In the genomic region with DNA sequence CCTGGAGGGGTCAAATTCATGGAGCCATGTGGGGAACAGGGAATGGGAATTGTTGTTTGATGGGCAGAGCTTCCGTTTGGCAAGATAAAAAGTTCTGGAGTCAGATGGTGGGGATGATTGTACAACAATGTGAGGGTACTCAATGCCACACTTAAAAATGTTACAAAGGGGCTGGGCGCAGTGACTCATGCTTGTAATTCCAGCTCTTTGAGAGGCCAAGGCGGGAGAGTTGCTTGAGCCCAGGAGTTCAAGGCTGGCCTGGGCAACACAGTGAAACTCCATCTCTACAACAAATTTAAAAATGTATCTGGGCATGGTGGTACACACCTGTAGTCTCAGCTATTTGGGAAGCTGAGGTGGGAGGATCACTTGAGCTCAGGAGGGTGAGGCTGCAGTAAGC, we compare ENCODE assay signal across 2 cellular contexts.
TF ChIP-seq lines count a peak whose summit lies in the region.

No MANE protein-coding gene starts in this region.

TF ChIP-seq in HepG2, 621 proteins besides CTCF, POLR2A, EP300 and RAD21 (continued from another document):
- TF ChIP-seq, protein P1, sequence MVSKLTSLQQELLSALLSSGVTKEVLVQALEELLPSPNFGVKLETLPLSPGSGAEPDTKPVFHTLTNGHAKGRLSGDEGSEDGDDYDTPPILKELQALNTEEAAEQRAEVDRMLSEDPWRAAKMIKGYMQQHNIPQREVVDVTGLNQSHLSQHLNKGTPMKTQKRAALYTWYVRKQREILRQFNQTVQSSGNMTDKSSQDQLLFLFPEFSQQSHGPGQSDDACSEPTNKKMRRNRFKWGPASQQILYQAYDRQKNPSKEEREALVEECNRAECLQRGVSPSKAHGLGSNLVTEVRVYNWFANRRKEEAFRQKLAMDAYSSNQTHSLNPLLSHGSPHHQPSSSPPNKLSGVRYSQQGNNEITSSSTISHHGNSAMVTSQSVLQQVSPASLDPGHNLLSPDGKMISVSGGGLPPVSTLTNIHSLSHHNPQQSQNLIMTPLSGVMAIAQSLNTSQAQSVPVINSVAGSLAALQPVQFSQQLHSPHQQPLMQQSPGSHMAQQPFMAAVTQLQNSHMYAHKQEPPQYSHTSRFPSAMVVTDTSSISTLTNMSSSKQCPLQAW (CRISPR knock-in tag; IDR thresholded peaks at IDR 0.05) = no peak
- TF ChIP-seq FOXM1 (CRISPR knock-in tag; IDR thresholded peaks at IDR 0.05) (no peak), ZNF136 (CRISPR knock-in tag; IDR thresholded peaks at IDR 0.05; ENCODE audit: low read depth) (no peak), NRL (CRISPR knock-in tag; IDR thresholded peaks at IDR 0.05; ENCODE audit: borderline replicate concordance) (no peak), CREB1 (IDR thresholded peaks at IDR 0.05) (no peak), CREB1 (CRISPR knock-in tag; IDR thresholded peaks at IDR 0.05) (no peak), ZFAT (CRISPR knock-in tag; conservative IDR thresholded peaks at IDR 0.05) (no peak), NBN (conservative IDR thresholded peaks at IDR 0.05) (no peak)
- TF ChIP-seq, protein P2, sequence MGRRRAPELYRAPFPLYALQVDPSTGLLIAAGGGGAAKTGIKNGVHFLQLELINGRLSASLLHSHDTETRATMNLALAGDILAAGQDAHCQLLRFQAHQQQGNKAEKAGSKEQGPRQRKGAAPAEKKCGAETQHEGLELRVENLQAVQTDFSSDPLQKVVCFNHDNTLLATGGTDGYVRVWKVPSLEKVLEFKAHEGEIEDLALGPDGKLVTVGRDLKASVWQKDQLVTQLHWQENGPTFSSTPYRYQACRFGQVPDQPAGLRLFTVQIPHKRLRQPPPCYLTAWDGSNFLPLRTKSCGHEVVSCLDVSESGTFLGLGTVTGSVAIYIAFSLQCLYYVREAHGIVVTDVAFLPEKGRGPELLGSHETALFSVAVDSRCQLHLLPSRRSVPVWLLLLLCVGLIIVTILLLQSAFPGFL (CRISPR knock-in tag; IDR thresholded peaks at IDR 0.05) = no peak
- TF ChIP-seq, protein P3, sequence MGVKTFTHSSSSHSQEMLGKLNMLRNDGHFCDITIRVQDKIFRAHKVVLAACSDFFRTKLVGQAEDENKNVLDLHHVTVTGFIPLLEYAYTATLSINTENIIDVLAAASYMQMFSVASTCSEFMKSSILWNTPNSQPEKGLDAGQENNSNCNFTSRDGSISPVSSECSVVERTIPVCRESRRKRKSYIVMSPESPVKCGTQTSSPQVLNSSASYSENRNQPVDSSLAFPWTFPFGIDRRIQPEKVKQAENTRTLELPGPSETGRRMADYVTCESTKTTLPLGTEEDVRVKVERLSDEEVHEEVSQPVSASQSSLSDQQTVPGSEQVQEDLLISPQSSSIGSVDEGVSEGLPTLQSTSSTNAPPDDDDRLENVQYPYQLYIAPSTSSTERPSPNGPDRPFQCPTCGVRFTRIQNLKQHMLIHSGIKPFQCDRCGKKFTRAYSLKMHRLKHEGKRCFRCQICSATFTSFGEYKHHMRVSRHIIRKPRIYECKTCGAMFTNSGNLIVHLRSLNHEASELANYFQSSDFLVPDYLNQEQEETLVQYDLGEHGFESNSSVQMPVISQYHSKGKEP (CRISPR knock-in tag; IDR thresholded peaks at IDR 0.05) = no peak
- TF ChIP-seq, protein P4, sequence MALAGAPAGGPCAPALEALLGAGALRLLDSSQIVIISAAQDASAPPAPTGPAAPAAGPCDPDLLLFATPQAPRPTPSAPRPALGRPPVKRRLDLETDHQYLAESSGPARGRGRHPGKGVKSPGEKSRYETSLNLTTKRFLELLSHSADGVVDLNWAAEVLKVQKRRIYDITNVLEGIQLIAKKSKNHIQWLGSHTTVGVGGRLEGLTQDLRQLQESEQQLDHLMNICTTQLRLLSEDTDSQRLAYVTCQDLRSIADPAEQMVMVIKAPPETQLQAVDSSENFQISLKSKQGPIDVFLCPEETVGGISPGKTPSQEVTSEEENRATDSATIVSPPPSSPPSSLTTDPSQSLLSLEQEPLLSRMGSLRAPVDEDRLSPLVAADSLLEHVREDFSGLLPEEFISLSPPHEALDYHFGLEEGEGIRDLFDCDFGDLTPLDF (CRISPR knock-in tag; IDR thresholded peaks at IDR 0.05) = no peak
- TF ChIP-seq, protein P5, sequence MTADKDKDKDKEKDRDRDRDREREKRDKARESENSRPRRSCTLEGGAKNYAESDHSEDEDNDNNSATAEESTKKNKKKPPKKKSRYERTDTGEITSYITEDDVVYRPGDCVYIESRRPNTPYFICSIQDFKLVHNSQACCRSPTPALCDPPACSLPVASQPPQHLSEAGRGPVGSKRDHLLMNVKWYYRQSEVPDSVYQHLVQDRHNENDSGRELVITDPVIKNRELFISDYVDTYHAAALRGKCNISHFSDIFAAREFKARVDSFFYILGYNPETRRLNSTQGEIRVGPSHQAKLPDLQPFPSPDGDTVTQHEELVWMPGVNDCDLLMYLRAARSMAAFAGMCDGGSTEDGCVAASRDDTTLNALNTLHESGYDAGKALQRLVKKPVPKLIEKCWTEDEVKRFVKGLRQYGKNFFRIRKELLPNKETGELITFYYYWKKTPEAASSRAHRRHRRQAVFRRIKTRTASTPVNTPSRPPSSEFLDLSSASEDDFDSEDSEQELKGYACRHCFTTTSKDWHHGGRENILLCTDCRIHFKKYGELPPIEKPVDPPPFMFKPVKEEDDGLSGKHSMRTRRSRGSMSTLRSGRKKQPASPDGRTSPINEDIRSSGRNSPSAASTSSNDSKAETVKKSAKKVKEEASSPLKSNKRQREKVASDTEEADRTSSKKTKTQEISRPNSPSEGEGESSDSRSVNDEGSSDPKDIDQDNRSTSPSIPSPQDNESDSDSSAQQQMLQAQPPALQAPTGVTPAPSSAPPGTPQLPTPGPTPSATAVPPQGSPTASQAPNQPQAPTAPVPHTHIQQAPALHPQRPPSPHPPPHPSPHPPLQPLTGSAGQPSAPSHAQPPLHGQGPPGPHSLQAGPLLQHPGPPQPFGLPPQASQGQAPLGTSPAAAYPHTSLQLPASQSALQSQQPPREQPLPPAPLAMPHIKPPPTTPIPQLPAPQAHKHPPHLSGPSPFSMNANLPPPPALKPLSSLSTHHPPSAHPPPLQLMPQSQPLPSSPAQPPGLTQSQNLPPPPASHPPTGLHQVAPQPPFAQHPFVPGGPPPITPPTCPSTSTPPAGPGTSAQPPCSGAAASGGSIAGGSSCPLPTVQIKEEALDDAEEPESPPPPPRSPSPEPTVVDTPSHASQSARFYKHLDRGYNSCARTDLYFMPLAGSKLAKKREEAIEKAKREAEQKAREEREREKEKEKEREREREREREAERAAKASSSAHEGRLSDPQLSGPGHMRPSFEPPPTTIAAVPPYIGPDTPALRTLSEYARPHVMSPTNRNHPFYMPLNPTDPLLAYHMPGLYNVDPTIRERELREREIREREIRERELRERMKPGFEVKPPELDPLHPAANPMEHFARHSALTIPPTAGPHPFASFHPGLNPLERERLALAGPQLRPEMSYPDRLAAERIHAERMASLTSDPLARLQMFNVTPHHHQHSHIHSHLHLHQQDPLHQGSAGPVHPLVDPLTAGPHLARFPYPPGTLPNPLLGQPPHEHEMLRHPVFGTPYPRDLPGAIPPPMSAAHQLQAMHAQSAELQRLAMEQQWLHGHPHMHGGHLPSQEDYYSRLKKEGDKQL (CRISPR knock-in tag; IDR thresholded peaks at IDR 0.05; ENCODE audit: low read depth) = no peak

TF ChIP-seq in GM23338, 12 proteins besides CTCF, POLR2A, EP300 and RAD21 (continued from another document):
- TF ChIP-seq, protein P6, sequence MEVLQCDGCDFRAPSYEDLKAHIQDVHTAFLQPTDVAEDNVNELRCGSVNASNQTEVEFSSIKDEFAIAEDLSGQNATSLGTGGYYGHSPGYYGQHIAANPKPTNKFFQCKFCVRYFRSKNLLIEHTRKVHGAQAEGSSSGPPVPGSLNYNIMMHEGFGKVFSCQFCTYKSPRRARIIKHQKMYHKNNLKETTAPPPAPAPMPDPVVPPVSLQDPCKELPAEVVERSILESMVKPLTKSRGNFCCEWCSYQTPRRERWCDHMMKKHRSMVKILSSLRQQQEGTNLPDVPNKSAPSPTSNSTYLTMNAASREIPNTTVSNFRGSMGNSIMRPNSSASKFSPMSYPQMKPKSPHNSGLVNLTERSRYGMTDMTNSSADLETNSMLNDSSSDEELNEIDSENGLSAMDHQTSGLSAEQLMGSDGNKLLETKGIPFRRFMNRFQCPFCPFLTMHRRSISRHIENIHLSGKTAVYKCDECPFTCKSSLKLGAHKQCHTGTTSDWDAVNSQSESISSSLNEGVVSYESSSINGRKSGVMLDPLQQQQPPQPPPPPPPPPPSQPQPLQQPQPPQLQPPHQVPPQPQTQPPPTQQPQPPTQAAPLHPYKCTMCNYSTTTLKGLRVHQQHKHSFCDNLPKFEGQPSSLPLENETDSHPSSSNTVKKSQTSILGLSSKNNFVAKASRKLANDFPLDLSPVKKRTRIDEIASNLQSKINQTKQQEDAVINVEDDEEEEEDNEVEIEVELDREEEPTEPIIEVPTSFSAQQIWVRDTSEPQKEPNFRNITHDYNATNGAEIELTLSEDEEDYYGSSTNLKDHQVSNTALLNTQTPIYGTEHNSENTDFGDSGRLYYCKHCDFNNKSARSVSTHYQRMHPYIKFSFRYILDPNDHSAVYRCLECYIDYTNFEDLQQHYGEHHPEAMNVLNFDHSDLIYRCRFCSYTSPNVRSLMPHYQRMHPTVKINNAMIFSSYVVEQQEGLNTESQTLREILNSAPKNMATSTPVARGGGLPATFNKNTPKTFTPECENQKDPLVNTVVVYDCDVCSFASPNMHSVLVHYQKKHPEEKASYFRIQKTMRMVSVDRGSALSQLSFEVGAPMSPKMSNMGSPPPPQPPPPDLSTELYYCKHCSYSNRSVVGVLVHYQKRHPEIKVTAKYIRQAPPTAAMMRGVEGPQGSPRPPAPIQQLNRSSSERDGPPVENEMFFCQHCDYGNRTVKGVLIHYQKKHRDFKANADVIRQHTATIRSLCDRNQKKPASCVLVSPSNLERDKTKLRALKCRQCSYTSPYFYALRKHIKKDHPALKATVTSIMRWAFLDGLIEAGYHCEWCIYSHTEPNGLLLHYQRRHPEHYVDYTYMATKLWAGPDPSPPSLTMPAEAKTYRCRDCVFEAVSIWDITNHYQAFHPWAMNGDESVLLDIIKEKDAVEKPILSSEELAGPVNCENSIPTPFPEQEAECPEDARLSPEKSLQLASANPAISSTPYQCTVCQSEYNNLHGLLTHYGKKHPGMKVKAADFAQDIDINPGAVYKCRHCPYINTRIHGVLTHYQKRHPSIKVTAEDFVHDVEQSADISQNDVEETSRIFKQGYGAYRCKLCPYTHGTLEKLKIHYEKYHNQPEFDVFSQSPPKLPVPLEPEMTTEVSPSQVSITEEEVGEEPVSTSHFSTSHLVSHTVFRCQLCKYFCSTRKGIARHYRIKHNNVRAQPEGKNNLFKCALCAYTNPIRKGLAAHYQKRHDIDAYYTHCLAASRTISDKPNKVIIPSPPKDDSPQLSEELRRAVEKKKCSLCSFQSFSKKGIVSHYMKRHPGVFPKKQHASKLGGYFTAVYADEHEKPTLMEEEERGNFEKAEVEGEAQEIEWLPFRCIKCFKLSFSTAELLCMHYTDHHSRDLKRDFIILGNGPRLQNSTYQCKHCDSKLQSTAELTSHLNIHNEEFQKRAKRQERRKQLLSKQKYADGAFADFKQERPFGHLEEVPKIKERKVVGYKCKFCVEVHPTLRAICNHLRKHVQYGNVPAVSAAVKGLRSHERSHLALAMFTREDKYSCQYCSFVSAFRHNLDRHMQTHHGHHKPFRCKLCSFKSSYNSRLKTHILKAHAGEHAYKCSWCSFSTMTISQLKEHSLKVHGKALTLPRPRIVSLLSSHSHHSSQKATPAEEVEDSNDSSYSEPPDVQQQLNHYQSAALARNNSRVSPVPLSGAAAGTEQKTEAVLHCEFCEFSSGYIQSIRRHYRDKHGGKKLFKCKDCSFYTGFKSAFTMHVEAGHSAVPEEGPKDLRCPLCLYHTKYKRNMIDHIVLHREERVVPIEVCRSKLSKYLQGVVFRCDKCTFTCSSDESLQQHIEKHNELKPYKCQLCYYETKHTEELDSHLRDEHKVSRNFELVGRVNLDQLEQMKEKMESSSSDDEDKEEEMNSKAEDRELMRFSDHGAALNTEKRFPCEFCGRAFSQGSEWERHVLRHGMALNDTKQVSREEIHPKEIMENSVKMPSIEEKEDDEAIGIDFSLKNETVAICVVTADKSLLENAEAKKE (CRISPR knock-in tag; IDR thresholded peaks at IDR 0.05) = no peak
- TF ChIP-seq ZNF331 (CRISPR knock-in tag; IDR thresholded peaks at IDR 0.05; ENCODE audit: low read depth) (no peak), STAT1 (IDR thresholded peaks at IDR 0.05; ENCODE audit: unreplicated experiment) (no peak), POLR2AphosphoS5 (IDR thresholded peaks at IDR 0.05; ENCODE audit: low read depth) (no peak), CREB1 (CRISPR knock-in tag; IDR thresholded peaks at IDR 0.05; ENCODE audit: low read depth) (no peak), EZH2phosphoT487 (IDR thresholded peaks at IDR 0.05; ENCODE audit: unreplicated experiment) (no peak), JUNB (IDR thresholded peaks at IDR 0.05; ENCODE audit: unreplicated experiment) (no peak)
- TF ChIP-seq, protein P7, sequence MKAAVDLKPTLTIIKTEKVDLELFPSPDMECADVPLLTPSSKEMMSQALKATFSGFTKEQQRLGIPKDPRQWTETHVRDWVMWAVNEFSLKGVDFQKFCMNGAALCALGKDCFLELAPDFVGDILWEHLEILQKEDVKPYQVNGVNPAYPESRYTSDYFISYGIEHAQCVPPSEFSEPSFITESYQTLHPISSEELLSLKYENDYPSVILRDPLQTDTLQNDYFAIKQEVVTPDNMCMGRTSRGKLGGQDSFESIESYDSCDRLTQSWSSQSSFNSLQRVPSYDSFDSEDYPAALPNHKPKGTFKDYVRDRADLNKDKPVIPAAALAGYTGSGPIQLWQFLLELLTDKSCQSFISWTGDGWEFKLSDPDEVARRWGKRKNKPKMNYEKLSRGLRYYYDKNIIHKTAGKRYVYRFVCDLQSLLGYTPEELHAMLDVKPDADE (IDR thresholded peaks at IDR 0.05) = no peak
- TF ChIP-seq, protein P8, sequence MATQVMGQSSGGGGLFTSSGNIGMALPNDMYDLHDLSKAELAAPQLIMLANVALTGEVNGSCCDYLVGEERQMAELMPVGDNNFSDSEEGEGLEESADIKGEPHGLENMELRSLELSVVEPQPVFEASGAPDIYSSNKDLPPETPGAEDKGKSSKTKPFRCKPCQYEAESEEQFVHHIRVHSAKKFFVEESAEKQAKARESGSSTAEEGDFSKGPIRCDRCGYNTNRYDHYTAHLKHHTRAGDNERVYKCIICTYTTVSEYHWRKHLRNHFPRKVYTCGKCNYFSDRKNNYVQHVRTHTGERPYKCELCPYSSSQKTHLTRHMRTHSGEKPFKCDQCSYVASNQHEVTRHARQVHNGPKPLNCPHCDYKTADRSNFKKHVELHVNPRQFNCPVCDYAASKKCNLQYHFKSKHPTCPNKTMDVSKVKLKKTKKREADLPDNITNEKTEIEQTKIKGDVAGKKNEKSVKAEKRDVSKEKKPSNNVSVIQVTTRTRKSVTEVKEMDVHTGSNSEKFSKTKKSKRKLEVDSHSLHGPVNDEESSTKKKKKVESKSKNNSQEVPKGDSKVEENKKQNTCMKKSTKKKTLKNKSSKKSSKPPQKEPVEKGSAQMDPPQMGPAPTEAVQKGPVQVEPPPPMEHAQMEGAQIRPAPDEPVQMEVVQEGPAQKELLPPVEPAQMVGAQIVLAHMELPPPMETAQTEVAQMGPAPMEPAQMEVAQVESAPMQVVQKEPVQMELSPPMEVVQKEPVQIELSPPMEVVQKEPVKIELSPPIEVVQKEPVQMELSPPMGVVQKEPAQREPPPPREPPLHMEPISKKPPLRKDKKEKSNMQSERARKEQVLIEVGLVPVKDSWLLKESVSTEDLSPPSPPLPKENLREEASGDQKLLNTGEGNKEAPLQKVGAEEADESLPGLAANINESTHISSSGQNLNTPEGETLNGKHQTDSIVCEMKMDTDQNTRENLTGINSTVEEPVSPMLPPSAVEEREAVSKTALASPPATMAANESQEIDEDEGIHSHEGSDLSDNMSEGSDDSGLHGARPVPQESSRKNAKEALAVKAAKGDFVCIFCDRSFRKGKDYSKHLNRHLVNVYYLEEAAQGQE (IDR thresholded peaks at IDR 0.05; ENCODE audit: unreplicated experiment) = no peak
